ENCODE assay signal across 1 cellular context in the genomic region with DNA sequence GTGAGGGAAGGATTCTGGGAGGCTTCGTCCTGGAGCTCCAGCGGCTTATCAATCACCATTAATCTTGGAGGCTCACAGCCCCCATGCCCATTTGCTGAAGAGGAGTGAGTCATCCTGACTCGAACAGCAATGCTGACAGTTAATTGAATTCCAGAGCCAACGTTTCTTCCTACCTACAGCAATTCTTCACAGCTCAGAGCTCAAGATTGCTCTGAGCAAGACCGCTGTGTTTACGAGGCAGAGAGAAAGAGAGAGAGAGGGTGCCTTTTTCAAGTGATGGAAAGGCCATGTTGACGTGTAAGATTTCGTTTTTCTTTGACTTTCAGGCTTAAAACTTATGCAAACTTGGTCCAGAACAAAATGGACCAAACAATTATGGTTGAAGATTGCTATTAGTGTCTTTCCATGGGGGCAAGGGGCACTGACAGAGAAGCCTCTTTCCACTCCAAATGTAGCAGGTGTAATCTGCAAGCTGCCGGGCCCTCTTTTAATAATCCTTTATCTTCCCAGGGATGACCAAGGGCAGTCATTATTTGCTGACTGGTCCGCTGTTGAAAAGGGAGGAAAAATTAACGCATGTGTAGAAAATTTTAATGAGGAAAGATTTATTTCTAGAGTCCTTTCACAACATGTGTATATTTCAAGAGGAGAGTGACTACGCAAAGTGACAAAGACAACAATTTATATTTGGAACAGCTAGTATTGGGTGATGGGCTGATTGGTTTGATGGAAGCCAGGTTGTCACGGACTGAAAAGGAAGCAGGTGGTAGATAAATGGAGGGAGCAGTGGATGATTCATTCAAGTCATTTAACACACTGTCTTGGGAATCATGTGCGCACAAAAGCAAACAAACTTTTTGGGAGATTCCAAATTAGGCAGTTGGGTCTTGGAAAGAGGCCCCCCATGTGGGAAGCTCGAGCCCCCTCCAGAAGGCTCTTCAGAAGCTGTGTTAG.
A peak's percentile ranks its signal among the peaks of the same experiment; 100 is the strongest.
TF ChIP-seq lines count a peak whose summit lies in the region.

No MANE protein-coding gene starts in this region.

TF ChIP-seq in K562, 482 proteins besides CTCF, POLR2A, EP300 and RAD21 (continued from another document and continues in another):
- no peak for TF ChIP-seq ASH1L (IDR thresholded peaks at IDR 0.05; ENCODE audit: borderline replicate concordance, low read depth, partially characterized antibody)
- no peak for TF ChIP-seq TAF7 (tag; IDR thresholded peaks at IDR 0.05)
- no peak for TF ChIP-seq CREBBP (IDR thresholded peaks at IDR 0.05; ENCODE audit: low read depth, low read length)
- no peak for TF ChIP-seq XRCC5 (IDR thresholded peaks at IDR 0.05; ENCODE audit: low read depth, low read length)
- TF ChIP-seq PRPF4 (IDR thresholded peaks at IDR 0.05; ENCODE audit: insufficient read depth, low read depth, low read length, poor library complexity, severe bottlenecking): no peak
- TF ChIP-seq, protein P1, sequence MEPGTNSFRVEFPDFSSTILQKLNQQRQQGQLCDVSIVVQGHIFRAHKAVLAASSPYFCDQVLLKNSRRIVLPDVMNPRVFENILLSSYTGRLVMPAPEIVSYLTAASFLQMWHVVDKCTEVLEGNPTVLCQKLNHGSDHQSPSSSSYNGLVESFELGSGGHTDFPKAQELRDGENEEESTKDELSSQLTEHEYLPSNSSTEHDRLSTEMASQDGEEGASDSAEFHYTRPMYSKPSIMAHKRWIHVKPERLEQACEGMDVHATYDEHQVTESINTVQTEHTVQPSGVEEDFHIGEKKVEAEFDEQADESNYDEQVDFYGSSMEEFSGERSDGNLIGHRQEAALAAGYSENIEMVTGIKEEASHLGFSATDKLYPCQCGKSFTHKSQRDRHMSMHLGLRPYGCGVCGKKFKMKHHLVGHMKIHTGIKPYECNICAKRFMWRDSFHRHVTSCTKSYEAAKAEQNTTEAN (CRISPR knock-in tag; IDR thresholded peaks at IDR 0.05): no peak
- TF ChIP-seq ZNF280B (CRISPR knock-in tag; IDR thresholded peaks at IDR 0.05): no peak
- TF ChIP-seq, protein P2, sequence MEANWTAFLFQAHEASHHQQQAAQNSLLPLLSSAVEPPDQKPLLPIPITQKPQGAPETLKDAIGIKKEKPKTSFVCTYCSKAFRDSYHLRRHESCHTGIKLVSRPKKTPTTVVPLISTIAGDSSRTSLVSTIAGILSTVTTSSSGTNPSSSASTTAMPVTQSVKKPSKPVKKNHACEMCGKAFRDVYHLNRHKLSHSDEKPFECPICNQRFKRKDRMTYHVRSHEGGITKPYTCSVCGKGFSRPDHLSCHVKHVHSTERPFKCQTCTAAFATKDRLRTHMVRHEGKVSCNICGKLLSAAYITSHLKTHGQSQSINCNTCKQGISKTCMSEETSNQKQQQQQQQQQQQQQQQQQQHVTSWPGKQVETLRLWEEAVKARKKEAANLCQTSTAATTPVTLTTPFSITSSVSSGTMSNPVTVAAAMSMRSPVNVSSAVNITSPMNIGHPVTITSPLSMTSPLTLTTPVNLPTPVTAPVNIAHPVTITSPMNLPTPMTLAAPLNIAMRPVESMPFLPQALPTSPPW (CRISPR knock-in tag; IDR thresholded peaks at IDR 0.05): peak; percentile 57
- TF ChIP-seq, protein P3, sequence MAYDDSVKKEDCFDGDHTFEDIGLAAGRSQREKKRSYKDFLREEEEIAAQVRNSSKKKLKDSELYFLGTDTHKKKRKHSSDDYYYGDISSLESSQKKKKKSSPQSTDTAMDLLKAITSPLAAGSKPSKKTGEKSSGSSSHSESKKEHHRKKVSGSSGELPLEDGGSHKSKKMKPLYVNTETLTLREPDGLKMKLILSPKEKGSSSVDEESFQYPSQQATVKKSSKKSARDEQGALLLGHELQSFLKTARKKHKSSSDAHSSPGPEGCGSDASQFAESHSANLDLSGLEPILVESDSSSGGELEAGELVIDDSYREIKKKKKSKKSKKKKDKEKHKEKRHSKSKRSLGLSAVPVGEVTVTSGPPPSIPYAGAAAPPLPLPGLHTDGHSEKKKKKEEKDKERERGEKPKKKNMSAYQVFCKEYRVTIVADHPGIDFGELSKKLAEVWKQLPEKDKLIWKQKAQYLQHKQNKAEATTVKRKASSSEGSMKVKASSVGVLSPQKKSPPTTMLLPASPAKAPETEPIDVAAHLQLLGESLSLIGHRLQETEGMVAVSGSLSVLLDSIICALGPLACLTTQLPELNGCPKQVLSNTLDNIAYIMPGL (CRISPR knock-in tag; IDR thresholded peaks at IDR 0.05): no peak
- peak; percentile 39; the same call in 1 of the 2 replicates for TF ChIP-seq C11orf30 (IDR thresholded peaks at IDR 0.05; ENCODE audit: low read depth)
- no peak for TF ChIP-seq KLF13 (tag; IDR thresholded peaks at IDR 0.05; ENCODE audit: borderline replicate concordance, low read depth)
- no peak for TF ChIP-seq ZC3H4 (CRISPR knock-in tag; IDR thresholded peaks at IDR 0.05; ENCODE audit: borderline replicate concordance)
- no peak for TF ChIP-seq ZNF324 (CRISPR knock-in tag; IDR thresholded peaks at IDR 0.05)
- TF ChIP-seq ZNF217 (CRISPR knock-in tag; IDR thresholded peaks at IDR 0.05): no peak
- TF ChIP-seq, protein P4, sequence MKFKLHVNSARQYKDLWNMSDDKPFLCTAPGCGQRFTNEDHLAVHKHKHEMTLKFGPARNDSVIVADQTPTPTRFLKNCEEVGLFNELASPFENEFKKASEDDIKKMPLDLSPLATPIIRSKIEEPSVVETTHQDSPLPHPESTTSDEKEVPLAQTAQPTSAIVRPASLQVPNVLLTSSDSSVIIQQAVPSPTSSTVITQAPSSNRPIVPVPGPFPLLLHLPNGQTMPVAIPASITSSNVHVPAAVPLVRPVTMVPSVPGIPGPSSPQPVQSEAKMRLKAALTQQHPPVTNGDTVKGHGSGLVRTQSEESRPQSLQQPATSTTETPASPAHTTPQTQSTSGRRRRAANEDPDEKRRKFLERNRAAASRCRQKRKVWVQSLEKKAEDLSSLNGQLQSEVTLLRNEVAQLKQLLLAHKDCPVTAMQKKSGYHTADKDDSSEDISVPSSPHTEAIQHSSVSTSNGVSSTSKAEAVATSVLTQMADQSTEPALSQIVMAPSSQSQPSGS (CRISPR knock-in tag; IDR thresholded peaks at IDR 0.05): no peak
- no peak for TF ChIP-seq ZNF780A (CRISPR knock-in tag; IDR thresholded peaks at IDR 0.05)
- TF ChIP-seq NCOA6 (IDR thresholded peaks at IDR 0.05): no peak
- TF ChIP-seq, protein P5, sequence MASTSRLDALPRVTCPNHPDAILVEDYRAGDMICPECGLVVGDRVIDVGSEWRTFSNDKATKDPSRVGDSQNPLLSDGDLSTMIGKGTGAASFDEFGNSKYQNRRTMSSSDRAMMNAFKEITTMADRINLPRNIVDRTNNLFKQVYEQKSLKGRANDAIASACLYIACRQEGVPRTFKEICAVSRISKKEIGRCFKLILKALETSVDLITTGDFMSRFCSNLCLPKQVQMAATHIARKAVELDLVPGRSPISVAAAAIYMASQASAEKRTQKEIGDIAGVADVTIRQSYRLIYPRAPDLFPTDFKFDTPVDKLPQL (IDR thresholded peaks at IDR 0.05; ENCODE audit: extremely low read depth, insufficient read length): no peak
- no peak for TF ChIP-seq HDAC2 (IDR thresholded peaks at IDR 0.05)
- no peak for TF ChIP-seq HNRNPUL1 (IDR thresholded peaks at IDR 0.05; ENCODE audit: low read length)
- TF ChIP-seq DPF2 (IDR thresholded peaks at IDR 0.05): peak; percentile 89
- TF ChIP-seq PHF21A (IDR thresholded peaks at IDR 0.05; ENCODE audit: borderline replicate concordance, low read depth): no peak
- TF ChIP-seq TFAP4 (CRISPR knock-in tag; IDR thresholded peaks at IDR 0.05; ENCODE audit: borderline replicate concordance): no peak
- no peak for TF ChIP-seq GABPA (tag; conservative IDR thresholded peaks at IDR 0.05; ENCODE audit: low read depth)
- TF ChIP-seq SAFB (IDR thresholded peaks at IDR 0.05; ENCODE audit: borderline replicate concordance, low read depth, low read length): no peak
- TF ChIP-seq, protein P6, sequence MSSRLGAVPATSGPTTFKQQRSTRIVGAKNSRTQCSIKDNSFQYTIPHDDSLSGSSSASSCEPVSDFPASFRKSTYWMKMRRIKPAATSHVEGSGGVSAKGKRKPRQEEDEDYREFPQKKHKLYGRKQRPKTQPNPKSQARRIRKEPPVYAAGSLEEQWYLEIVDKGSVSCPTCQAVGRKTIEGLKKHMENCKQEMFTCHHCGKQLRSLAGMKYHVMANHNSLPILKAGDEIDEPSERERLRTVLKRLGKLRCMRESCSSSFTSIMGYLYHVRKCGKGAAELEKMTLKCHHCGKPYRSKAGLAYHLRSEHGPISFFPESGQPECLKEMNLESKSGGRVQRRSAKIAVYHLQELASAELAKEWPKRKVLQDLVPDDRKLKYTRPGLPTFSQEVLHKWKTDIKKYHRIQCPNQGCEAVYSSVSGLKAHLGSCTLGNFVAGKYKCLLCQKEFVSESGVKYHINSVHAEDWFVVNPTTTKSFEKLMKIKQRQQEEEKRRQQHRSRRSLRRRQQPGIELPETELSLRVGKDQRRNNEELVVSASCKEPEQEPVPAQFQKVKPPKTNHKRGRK (tag; IDR thresholded peaks at IDR 0.05): no peak
- TF ChIP-seq, protein P7, sequence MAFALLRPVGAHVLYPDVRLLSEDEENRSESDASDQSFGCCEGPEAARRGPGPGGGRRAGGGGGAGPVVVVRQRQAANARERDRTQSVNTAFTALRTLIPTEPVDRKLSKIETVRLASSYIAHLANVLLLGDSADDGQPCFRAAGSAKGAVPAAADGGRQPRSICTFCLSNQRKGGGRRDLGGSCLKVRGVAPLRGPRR (CRISPR knock-in tag; IDR thresholded peaks at IDR 0.05): no peak
- TF ChIP-seq, protein P8, sequence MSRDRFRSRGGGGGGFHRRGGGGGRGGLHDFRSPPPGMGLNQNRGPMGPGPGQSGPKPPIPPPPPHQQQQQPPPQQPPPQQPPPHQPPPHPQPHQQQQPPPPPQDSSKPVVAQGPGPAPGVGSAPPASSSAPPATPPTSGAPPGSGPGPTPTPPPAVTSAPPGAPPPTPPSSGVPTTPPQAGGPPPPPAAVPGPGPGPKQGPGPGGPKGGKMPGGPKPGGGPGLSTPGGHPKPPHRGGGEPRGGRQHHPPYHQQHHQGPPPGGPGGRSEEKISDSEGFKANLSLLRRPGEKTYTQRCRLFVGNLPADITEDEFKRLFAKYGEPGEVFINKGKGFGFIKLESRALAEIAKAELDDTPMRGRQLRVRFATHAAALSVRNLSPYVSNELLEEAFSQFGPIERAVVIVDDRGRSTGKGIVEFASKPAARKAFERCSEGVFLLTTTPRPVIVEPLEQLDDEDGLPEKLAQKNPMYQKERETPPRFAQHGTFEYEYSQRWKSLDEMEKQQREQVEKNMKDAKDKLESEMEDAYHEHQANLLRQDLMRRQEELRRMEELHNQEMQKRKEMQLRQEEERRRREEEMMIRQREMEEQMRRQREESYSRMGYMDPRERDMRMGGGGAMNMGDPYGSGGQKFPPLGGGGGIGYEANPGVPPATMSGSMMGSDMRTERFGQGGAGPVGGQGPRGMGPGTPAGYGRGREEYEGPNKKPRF (IDR thresholded peaks at IDR 0.05; ENCODE audit: low read depth, low read length): no peak
- no peak for TF ChIP-seq TAF1 (IDR thresholded peaks at IDR 0.05; ENCODE audit: control insufficient read depth, extremely low read depth, insufficient read depth, low read length, severe bottlenecking)
- TF ChIP-seq ZFP30 (CRISPR knock-in tag; IDR thresholded peaks at IDR 0.05; ENCODE audit: borderline replicate concordance): no peak
- no peak for TF ChIP-seq IFI16 (CRISPR knock-in tag; IDR thresholded peaks at IDR 0.05)
- TF ChIP-seq COPS2 (conservative IDR thresholded peaks at IDR 0.05): no peak
- TF ChIP-seq ZBTB11 (CRISPR knock-in tag; IDR thresholded peaks at IDR 0.05): no peak
- TF ChIP-seq, protein P9, sequence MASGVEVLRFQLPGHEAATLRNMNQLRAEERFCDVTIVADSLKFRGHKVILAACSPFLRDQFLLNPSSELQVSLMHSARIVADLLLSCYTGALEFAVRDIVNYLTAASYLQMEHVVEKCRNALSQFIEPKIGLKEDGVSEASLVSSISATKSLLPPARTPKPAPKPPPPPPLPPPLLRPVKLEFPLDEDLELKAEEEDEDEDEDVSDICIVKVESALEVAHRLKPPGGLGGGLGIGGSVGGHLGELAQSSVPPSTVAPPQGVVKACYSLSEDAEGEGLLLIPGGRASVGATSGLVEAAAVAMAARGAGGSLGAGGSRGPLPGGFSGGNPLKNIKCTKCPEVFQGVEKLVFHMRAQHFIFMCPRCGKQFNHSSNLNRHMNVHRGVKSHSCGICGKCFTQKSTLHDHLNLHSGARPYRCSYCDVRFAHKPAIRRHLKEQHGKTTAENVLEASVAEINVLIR (CRISPR knock-in tag; IDR thresholded peaks at IDR 0.05): no peak
- TF ChIP-seq BCL6 (CRISPR knock-in tag; IDR thresholded peaks at IDR 0.05): no peak
- TF ChIP-seq POLR2H (tag; IDR thresholded peaks at IDR 0.05; ENCODE audit: low read depth): no peak
- no peak for TF ChIP-seq ZNF444 (CRISPR knock-in tag; IDR thresholded peaks at IDR 0.05)
- no peak for TF ChIP-seq MCM2 (IDR thresholded peaks at IDR 0.05; ENCODE audit: low read depth)
